Comparison of ENCODE assay signal across 22 cellular contexts in the genomic region with DNA sequence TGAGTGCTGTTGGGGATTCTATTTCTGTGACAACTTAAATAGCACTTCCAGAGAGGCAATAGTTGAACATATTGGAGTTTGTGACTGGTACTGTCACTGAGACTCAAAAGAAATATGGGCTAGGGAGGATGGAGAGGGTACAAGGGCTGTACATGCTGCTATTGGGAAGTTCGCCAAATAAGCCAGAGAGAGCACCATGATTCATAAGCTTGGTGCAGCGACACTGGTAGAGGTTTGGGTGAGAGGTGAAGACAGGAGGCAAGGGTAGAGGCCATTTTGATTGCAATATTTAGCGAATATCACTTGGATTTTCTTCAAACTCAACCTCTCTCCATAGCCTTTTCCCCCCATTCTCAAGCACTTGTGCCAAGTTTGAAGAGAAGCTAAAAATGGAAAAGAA.
"Had no signal": no experiment of that assay in that cellular context is flagged by ENCODE, and none has a peak within 500 bp of the region (broad histone marks: within the 10 kb centered on the region; RNA-seq: fewer than 3 reads in every experiment).

No MANE protein-coding gene starts in this region.

- H3K36me3 Mint-ChIP-seq: naive thymus-derived CD8-positive, alpha-beta T cell; stimulated activated effector memory CD8-positive, alpha-beta T cell treated with anti-CD3 and anti-CD28 coated beads, Interleukin-12 subunit alpha, Interleukin-12 subunit beta, amount 100 ng/mL, for 72 hours; type B pancreatic cell had no signal

- H3K9me3 ChIP-seq: gastroesophageal sphincter, left lung, lower lobe of right lung, pancreas, psoas muscle, right lobe of liver, suprapubic skin, thyroid gland, uterus had no signal

- H3K27me3 Mint-ChIP-seq: type B pancreatic cell had no signal

- H3K27ac ChIP-seq: dorsolateral prefrontal cortex, gastroesophageal sphincter, left lung, lower lobe of right lung, psoas muscle, right lobe of liver, suprapubic skin, thyroid gland, uterus had no signal

- H3K4me3 ChIP-seq: dorsolateral prefrontal cortex, gastroesophageal sphincter, left lung, lower lobe of right lung, pancreas, psoas muscle, right lobe of liver, suprapubic skin, thyroid gland, uterus had no signal

- H3K4me1 Mint-ChIP-seq: naive thymus-derived CD8-positive, alpha-beta T cell; stimulated activated effector memory CD8-positive, alpha-beta T cell treated with anti-CD3 and anti-CD28 coated beads, Interleukin-12 subunit alpha, Interleukin-12 subunit beta, amount 100 ng/mL, for 72 hours had no signal

- DNase-seq: cortex of kidney; dorsolateral prefrontal cortex; effector CD8-positive, alpha-beta T cell; glutamatergic neuron; islet precursor cell; left lung; lower lobe of right lung; mesendoderm; naive thymus-derived CD8-positive, alpha-beta T cell; pancreas; psoas muscle; retina; right lobe of liver; stimulated activated CD4-positive, alpha-beta T cell treated with anti-CD3 and anti-CD28 coated beads, Interleukin-4, amount 100 ng/mL, for 1 hour; stimulated activated CD8-positive, alpha-beta memory T cell treated with anti-CD3 and anti-CD28 coated beads, Interleukin-4, amount 100 ng/mL, for 48 hours; stimulated activated naive CD8-positive, alpha-beta T cell treated with anti-CD3 and anti-CD28 coated beads, Interleukin-15, Interleukin-2, amounts not matched to agents 100 U/mL and 50 U/mL, for 24 hours; thyroid gland; uterus had no signal

- H3K4me1 ChIP-seq: gastroesophageal sphincter, left lung, lower lobe of right lung, pancreas, psoas muscle, suprapubic skin, uterus had no signal

- H3K4me3 Mint-ChIP-seq: naive thymus-derived CD8-positive, alpha-beta T cell; stimulated activated effector memory CD8-positive, alpha-beta T cell treated with anti-CD3 and anti-CD28 coated beads, Interleukin-12 subunit alpha, Interleukin-12 subunit beta, amount 100 ng/mL, for 72 hours; type B pancreatic cell had no signal

- H3K9me3 Mint-ChIP-seq: naive thymus-derived CD8-positive, alpha-beta T cell; stimulated activated effector memory CD8-positive, alpha-beta T cell treated with anti-CD3 and anti-CD28 coated beads, Interleukin-12 subunit alpha, Interleukin-12 subunit beta, amount 100 ng/mL, for 72 hours; type B pancreatic cell had no signal

- ATAC-seq: gastroesophageal sphincter; left lung; lower lobe of right lung; naive thymus-derived CD8-positive, alpha-beta T cell; psoas muscle; stimulated activated effector memory CD8-positive, alpha-beta T cell treated with anti-CD3 and anti-CD28 coated beads, Interleukin-12 subunit alpha, Interleukin-12 subunit beta, amount 100 ng/mL, for 72 hours; stimulated activated naive CD8-positive, alpha-beta T cell treated with anti-CD3 and anti-CD28 coated beads, Interleukin-15, Interleukin-2, amounts not matched to agents 100 U/mL and 50 U/mL, for 24 hours had no signal

- H3K27ac Mint-ChIP-seq: naive thymus-derived CD8-positive, alpha-beta T cell; stimulated activated effector memory CD8-positive, alpha-beta T cell treated with anti-CD3 and anti-CD28 coated beads, Interleukin-12 subunit alpha, Interleukin-12 subunit beta, amount 100 ng/mL, for 72 hours; type B pancreatic cell had no signal

- H3K36me3 ChIP-seq: gastroesophageal sphincter, left lung, lower lobe of right lung, pancreas, right lobe of liver, suprapubic skin, thyroid gland, uterus had no signal

- H3K27me3 ChIP-seq: dorsolateral prefrontal cortex, gastroesophageal sphincter, left lung, pancreas, right lobe of liver, suprapubic skin, thyroid gland, uterus had no signal
